9 cellular contexts compared by ENCODE assay signal in the genomic region with DNA sequence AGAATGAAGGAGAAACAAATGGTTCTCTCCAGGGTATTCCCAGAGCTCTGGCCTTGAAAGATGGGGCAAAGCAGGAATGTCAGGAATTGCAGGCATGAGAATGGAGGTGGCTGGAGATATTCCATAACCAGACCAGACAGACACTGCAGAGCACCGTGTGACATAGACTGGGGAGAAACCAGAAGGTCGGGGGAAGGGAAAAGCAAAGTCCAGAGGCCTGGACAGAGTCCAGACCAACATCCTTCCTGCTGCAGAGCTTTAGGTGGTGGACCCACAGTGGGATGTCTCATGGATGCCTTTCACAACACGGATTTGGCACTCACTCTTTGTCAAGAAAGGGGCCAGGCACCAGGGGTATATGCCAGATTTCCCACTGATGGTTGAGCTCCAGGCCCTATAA.
DNase-seq lines count a peak whose midpoint lies in the region; ATAC-seq and TF ChIP-seq lines count a peak whose summit lies in the region.
"Had no signal": no experiment of that assay in that cellular context is flagged by ENCODE, and none has a peak within 500 bp of the region (broad histone marks: within the 10 kb centered on the region; RNA-seq: fewer than 3 reads in every experiment).

No MANE protein-coding gene starts in this region.

- in situ Hi-C loops in astrocyte of the cerebellum (cut with HindIII; ENCODE audit: low sequenced_read_pairs), result no loop called here

- no peak overlapping the region for H3K4me3 ChIP-seq in astrocyte of the cerebellum (ENCODE audit: low read depth, low read length)

- no peaks in the 10 kb centered on the region for H3K36me3 Mint-ChIP-seq in mesothelial cell of epicardium

- DNase-seq in Ammon's horn (ENCODE audit: low spot score), result peak; percentile 41
- DNase-seq in HS-27A (ENCODE audit: low read depth), result peak; percentile 56
- DNase-seq in astrocyte of the cerebellum (ENCODE audit: low read depth), result peak; percentile 93
- DNase-seq in mesothelial cell of epicardium (ENCODE audit: low spot score in 2 of 2, unreplicated experiment in 2 of 2), result no peak
- DNase-seq in COR-L47 (lab: John Stamatoyannopoulos, UW), result no peak
- DNase-seq in stimulated activated CD4-positive, alpha-beta T cell treated with anti-CD3 and anti-CD28 coated beads, Interleukin-12 subunit alpha, Interleukin-12 subunit beta, amount 100 ng/mL, for 4 hours, result no peak
- no peak for DNase-seq in HPDE6-E6E7 (ENCODE audit: extremely low spot score)
- DNase-seq: retina had no signal

- H3K27ac Mint-ChIP-seq in mesothelial cell of epicardium, result peak overlapping the region; percentile 89

- TF ChIP-seq CTCF in astrocyte of the cerebellum (IDR thresholded peaks at IDR 0.05; ENCODE audit: low read depth, low read length, missing control alignments) (no peak), mesothelial cell of epicardium (IDR thresholded peaks at IDR 0.05; ENCODE audit: unreplicated experiment) (no peak)

- no peaks in the 10 kb centered on the region for H3K27me3 Mint-ChIP-seq in mesothelial cell of epicardium (ENCODE audit: low read depth)

- no peak for ATAC-seq in HG03571 (IDR thresholded peaks at IDR 0.05; ENCODE audit: unreplicated experiment)

- no peak overlapping the region for H3K4me3 Mint-ChIP-seq in mesothelial cell of epicardium

- H3K4me1 Mint-ChIP-seq in mesothelial cell of epicardium, result peaks cover 58% of the 10 kb centered on the region

- H3K9me3 Mint-ChIP-seq in mesothelial cell of epicardium, result peaks cover 4% of the 10 kb centered on the region

Comparison
In these comparisons a context has a peak if more than half of its experiments do, and no peak if none do; other contexts are left out.
1. DNase-seq: peak in Ammon's horn (single experiment), HS-27A (single experiment) and astrocyte of the cerebellum (single experiment); none in mesothelial cell of epicardium (0 of 2), COR-L47 (single experiment), stimulated activated CD4-positive, alpha-beta T cell treated with anti-CD3 and anti-CD28 coated beads, Interleukin-12 subunit alpha, Interleukin-12 subunit beta, amount 100 ng/mL, for 4 hours (single experiment) and HPDE6-E6E7 (single experiment).